8 cellular contexts compared by ENCODE assay signal in genomic region chr14:80954771-80955299, GRCh38. TPM values are rescaled to one million over a fixed set of nuclear protein-coding genes. Genes with fewer than 3 reads are reported as not detected.
DNase-seq lines count a peak whose midpoint lies in the region; ATAC-seq and FAIRE-seq lines count a peak whose summit lies in the region.

No MANE protein-coding gene starts in this region.

- H3K56ac ChIP-seq in mesendoderm (ENCODE audit: low read length): peak overlapping the region; percentile 85

- H3K79me1 ChIP-seq in mesendoderm (ENCODE audit: low read length): no peaks in the 10 kb centered on the region

- no peak overlapping the region for H3K18ac ChIP-seq in mesendoderm (ENCODE audit: low read length)

- no peak overlapping the region for H4K5ac ChIP-seq in mesendoderm (ENCODE audit: low read length)

- H3K4me3 ChIP-seq in mesendoderm (ENCODE audit: low read length): peak overlapping the region; percentile 36

- no peaks in the 10 kb centered on the region for H3K27me3 ChIP-seq in mesendoderm (ENCODE audit: insufficient read depth, low read length, poor library complexity)

- no peak overlapping the region for H3K4ac ChIP-seq in mesendoderm (ENCODE audit: low read depth, low read length)

- ATAC-seq in HG03432 (IDR thresholded peaks at IDR 0.05; ENCODE audit: unreplicated experiment): peak; percentile 23
- ATAC-seq in GM18502 (IDR thresholded peaks at IDR 0.05; ENCODE audit: poor library complexity, unreplicated experiment): no peak

- H2BK5ac ChIP-seq in mesendoderm (ENCODE audit: low read length): no peak overlapping the region

- no peaks in the 10 kb centered on the region for H3K79me2 ChIP-seq in mesendoderm (ENCODE audit: control insufficient read depth, insufficient read depth, low read length)

- DNase-seq in DMS79 (lab: John Stamatoyannopoulos, UW) (peak; percentile 75), NCI-H748 (lab: John Stamatoyannopoulos, UW; ENCODE audit: unreplicated experiment) (peak; percentile 88), mesendoderm (peak; percentile 84)
- peak in 2 of 3 experiments; percentile 35 to 37 for DNase-seq in activated CD8-positive, alpha-beta memory T cell treated with anti-CD3 and anti-CD28 coated beads for 48 hours (ENCODE audit: low read depth in 2 of 3, low spot score in 2 of 3)
- DNase-seq in stimulated activated CD4-positive, alpha-beta T cell treated with anti-CD3 and anti-CD28 coated beads, TNF-alpha, amount 100 ng/mL, for 4 hours (ENCODE audit: low read depth in 3 of 3): peak; percentile 47 to 59 (median 54)

- peak overlapping the region; percentile 96 for H3K4me2 ChIP-seq in mesendoderm (ENCODE audit: low read length)

- H2BK15ac ChIP-seq in mesendoderm (replicated peaks; ENCODE audit: low read depth): no peak overlapping the region

- no peak overlapping the region for H2BK120ac ChIP-seq in mesendoderm (ENCODE audit: low read depth, low read length)

- no peak overlapping the region for H3K23ac ChIP-seq in mesendoderm (ENCODE audit: low read length)

- peak; percentile 81 for FAIRE-seq in endometrium (lab: Jason Lieb, UNC)

- peak overlapping the region; percentile 62 for H3K9ac ChIP-seq in mesendoderm (ENCODE audit: low read length)

- H2AK5ac ChIP-seq in mesendoderm (ENCODE audit: low read length): no peak overlapping the region

- H3K4me1 ChIP-seq in mesendoderm (ENCODE audit: control insufficient read depth, low read depth, low read length): peaks cover 4% of the 10 kb centered on the region

- no peaks in the 10 kb centered on the region for H3K36me3 ChIP-seq in mesendoderm (ENCODE audit: control insufficient read depth, insufficient read depth, low read length)

- no peak overlapping the region for H3K27ac ChIP-seq in mesendoderm (ENCODE audit: low read depth, low read length)

- no CpG with 5 or more reads among the region's 28 CpGs for WGBS in mesendoderm (ENCODE audit: extremely low coverage, insufficient coverage, low lambda C conversion rate)

- H4K8ac ChIP-seq in mesendoderm (ENCODE audit: low read depth, low read length): no peak overlapping the region

RNA-seq across cellular contexts. Expression of gene TSHR, which starts 0.6 kb away (rescaled TPM):
- polyA plus RNA-seq in mesendoderm (2013, experiment 1 of 2): not detected
- polyA plus RNA-seq in mesendoderm (2013, experiment 2 of 2): not detected

RNA-seq across cellular contexts. Expression of gene CEP128, which starts 13.3 kb away (rescaled TPM):
- 5.2 TPM for polyA plus RNA-seq in mesendoderm (2013, experiment 1 of 2)
- 5.5 TPM for polyA plus RNA-seq in mesendoderm (2013, experiment 2 of 2)

Comparison
In these comparisons a context has a peak if more than half of its experiments do, and no peak if none do; other contexts are left out.
1. DNase-seq: peak in every context shown above with its lines; median percentile 88 in NCI-H748; 84 in mesendoderm; 75 in DMS79; 54 in stimulated activated CD4-positive, alpha-beta T cell treated with anti-CD3 and anti-CD28 coated beads, TNF-alpha, amount 100 ng/mL, for 4 hours; 36 in activated CD8-positive, alpha-beta memory T cell treated with anti-CD3 and anti-CD28 coated beads for 48 hours.